In the genomic region with DNA sequence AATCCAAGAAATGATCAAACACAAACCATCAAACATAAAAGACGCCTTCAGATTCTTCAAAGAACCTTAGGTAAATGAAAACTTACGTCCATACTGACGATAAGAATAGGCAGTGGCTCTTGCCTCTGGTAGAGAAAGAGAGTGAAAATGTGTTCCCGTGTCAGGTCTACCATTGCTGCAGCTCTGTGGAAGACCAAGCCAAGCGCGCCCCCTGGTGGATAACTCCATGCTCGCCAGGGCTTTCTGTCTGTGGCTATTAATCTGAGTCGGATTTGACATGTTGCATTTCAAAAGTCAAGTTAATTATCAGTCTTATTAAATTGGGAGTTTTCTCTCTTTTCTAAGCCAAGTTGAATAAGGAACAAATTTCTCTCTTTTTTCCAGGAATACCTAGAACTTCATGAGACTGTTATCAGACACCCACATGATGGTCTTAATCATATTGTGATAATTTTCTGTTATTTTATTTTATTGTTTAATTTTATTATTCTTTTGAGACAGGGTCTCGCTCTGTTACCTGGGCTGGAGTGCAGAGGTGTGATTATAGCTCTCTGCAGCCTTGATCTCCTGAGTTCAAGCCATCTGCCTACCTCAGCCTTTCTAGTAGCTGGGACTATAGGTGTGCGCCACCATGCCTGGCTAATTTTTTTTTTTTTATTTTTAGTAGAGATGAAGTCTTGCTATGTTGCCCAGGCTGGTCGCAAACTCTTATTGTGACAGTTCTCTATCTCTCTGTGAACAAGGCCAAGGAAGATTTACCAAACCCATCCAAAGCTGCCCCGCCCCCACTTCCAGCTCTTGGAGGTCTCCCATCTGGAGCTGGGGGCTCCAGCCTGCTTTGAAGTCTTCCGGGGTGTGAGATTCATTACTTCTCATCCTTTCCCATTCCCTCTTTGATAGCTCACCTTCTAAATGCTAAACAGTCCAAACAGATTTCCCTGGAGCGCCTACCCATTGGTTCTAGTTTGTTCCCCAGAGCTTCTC, we compare ENCODE assay signal across 8 cellular contexts. TPM values are rescaled to one million over a fixed set of nuclear protein-coding genes. Genes with fewer than 3 reads are reported as not detected.
DNase-seq lines count a peak whose midpoint lies in the region; ATAC-seq and TF ChIP-seq lines count a peak whose summit lies in the region.

No MANE protein-coding gene starts in this region.

- TF ChIP-seq CTCF in Calu3 (IDR thresholded peaks at IDR 0.05; ENCODE audit: unreplicated experiment), result peak; percentile 87
- TF ChIP-seq CTCF in upper lobe of left lung (IDR thresholded peaks at IDR 0.05), result peak; percentile 87 to 95 (median 92)

- 25 to 28% methylated on average over 14 of the region's 14 CpGs for WGBS in upper lobe of left lung, 2 donors

- H3K36me3 ChIP-seq in upper lobe of left lung, result no peaks in the 10 kb centered on the region

- DNase-seq in Calu3, result peak; percentile 90
- peak; percentile 74 for DNase-seq in HCEC 1CT
- peak; percentile 80 for DNase-seq in NCI-H146 treated with DMSO at 0.1 percent for 48 hours (lab: John Stamatoyannopoulos, UW; ENCODE audit: unreplicated experiment)
- peak; percentile 48 to 79 for DNase-seq in SW 1271 (lab: John Stamatoyannopoulos, UW)
- DNase-seq in activated naive CD8-positive, alpha-beta T cell treated with anti-CD3 and anti-CD28 coated beads, Interleukin-2, amount 10 ng/mL, durations not matched to agents 7 days and 5 days, result peak; percentile 93
- peak; percentile 75 to 99 (median 95) for DNase-seq in head of caudate nucleus
- DNase-seq in posterior cingulate gyrus, result peak; percentile 83 to 99 (median 94)
- DNase-seq in upper lobe of left lung, result peak in 1 of 2 donors; percentile 93

- no peak overlapping the region for H3K27ac Mint-ChIP-seq in Calu3 (ENCODE audit: unreplicated experiment)
- H3K27ac Mint-ChIP-seq in activated naive CD8-positive, alpha-beta T cell treated with anti-CD3 and anti-CD28 coated beads, Interleukin-2, amount 10 ng/mL, durations not matched to agents 7 days and 5 days, result peak overlapping the region; percentile 9

- POLR2A ChIA-PET in activated naive CD8-positive, alpha-beta T cell treated with anti-CD3 and anti-CD28 coated beads, Interleukin-2, amount 10 ng/mL, durations not matched to agents 7 days and 5 days (lab: Charles Lee), result interaction anchor here (0.5 to 5.2 kb wide), 6 partner anchors 12 to 107 kb away, joined by 3 to 28 read pairs (median 3); partner anchors contain the start of genes ACTR1B and COX5B

- intact Hi-C loops in Calu3 (cut with micrococcal nuclease; ENCODE audit: unreplicated experiment), result loop anchor here (1.0 to 2.0 kb wide), 2 partner anchors 33 to 107 kb away; partner anchors contain the start of gene ACTR1B
- intact Hi-C loops in head of caudate nucleus (cut with DNase I), result no loop called here
- intact Hi-C loops in posterior cingulate gyrus (cut with DNase I), result loop anchor here (2.0 to 10.0 kb wide), 2 partner anchors 33 to 103 kb away; partner anchors contain the start of gene ACTR1B

- peaks cover 3% of the 10 kb centered on the region for H3K9me3 Mint-ChIP-seq in Calu3 (ENCODE audit: low read depth, unreplicated experiment)
- no peaks in the 10 kb centered on the region for H3K9me3 Mint-ChIP-seq in activated naive CD8-positive, alpha-beta T cell treated with anti-CD3 and anti-CD28 coated beads, Interleukin-2, amount 10 ng/mL, durations not matched to agents 7 days and 5 days

- no peak overlapping the region for H3K27ac ChIP-seq in upper lobe of left lung

- H3K36me3 Mint-ChIP-seq in Calu3 (ENCODE audit: insufficient read depth, unreplicated experiment), result no peaks in the 10 kb centered on the region
- H3K36me3 Mint-ChIP-seq in activated naive CD8-positive, alpha-beta T cell treated with anti-CD3 and anti-CD28 coated beads, Interleukin-2, amount 10 ng/mL, durations not matched to agents 7 days and 5 days, result no peaks in the 10 kb centered on the region

- peaks cover 38% of the 10 kb centered on the region for H3K27me3 Mint-ChIP-seq in Calu3 (ENCODE audit: unreplicated experiment)
- peaks cover 16% of the 10 kb centered on the region for H3K27me3 Mint-ChIP-seq in activated naive CD8-positive, alpha-beta T cell treated with anti-CD3 and anti-CD28 coated beads, Interleukin-2, amount 10 ng/mL, durations not matched to agents 7 days and 5 days

- no TSS peak for BruUV-seq in Calu3 (replicated peaks; lab: Mats Ljungman, UMichigan)

- no peaks in the 10 kb centered on the region for H3K27me3 ChIP-seq in upper lobe of left lung

- H3K4me1 Mint-ChIP-seq in Calu3 (ENCODE audit: low read depth, unreplicated experiment), result peaks cover 8% of the 10 kb centered on the region
- peaks cover 9% of the 10 kb centered on the region for H3K4me1 Mint-ChIP-seq in activated naive CD8-positive, alpha-beta T cell treated with anti-CD3 and anti-CD28 coated beads, Interleukin-2, amount 10 ng/mL, durations not matched to agents 7 days and 5 days

- no peak for TF ChIP-seq POLR2A in upper lobe of left lung (IDR thresholded peaks at IDR 0.05)

- no peak overlapping the region for H3K4me3 ChIP-seq in upper lobe of left lung

- no peak overlapping the region for H3K4me3 Mint-ChIP-seq in Calu3 (ENCODE audit: low read depth, unreplicated experiment)
- peak overlapping the region; percentile 53 for H3K4me3 Mint-ChIP-seq in activated naive CD8-positive, alpha-beta T cell treated with anti-CD3 and anti-CD28 coated beads, Interleukin-2, amount 10 ng/mL, durations not matched to agents 7 days and 5 days

- H3K9me3 ChIP-seq in upper lobe of left lung, result no peaks in the 10 kb centered on the region

- H3K4me1 ChIP-seq in upper lobe of left lung, result peaks cover 0 to 4% (median 0%) of the 10 kb centered on the region in 4 donors

- ATAC-seq in activated naive CD8-positive, alpha-beta T cell treated with anti-CD3 and anti-CD28 coated beads, Interleukin-2, amount 10 ng/mL, durations not matched to agents 7 days and 5 days (ENCODE audit: low read depth), result peak; percentile 90
- ATAC-seq in upper lobe of left lung (ENCODE audit: low FRiP score in 2 of 2), result peak; percentile 88 to 95

- no peak for TF ChIP-seq EP300 in upper lobe of left lung (IDR thresholded peaks at IDR 0.05)

- CTCF ChIA-PET in Calu3 (lab: Charles Lee), result interaction anchor here (0.7 to 4.6 kb wide), 6 partner anchors 10 to 572 kb away, joined by 3 to 35 read pairs (median 4); partner anchors contain the start of genes ACTR1B and ANKRD36B

RNA-seq across cellular contexts. Expression of gene ZAP70, which starts 15.8 kb away (rescaled TPM):
- not detected in 2 replicates for total RNA-seq in Calu3 (2022)
- 100 to 1,000 TPM; 350 to 367 TPM for total RNA-seq in activated naive CD8-positive, alpha-beta T cell treated with anti-CD3 and anti-CD28 coated beads, Interleukin-2, amount 10 ng/mL, durations not matched to agents 7 days and 5 days
- total RNA-seq in upper lobe of left lung, result 10 to 100 TPM in 3 of 6 donors, 1 to 10 TPM in 3; 6.4 to 88.0 (median 11.3) TPM

RNA-seq across cellular contexts. Expression of gene C2orf92, which starts 28.0 kb away (rescaled TPM):
- total RNA-seq in Calu3 (2022) (6.9 and 8.4 TPM in 2 replicates), upper lobe of left lung (10 to 100 TPM in 4 of 6 donors, 1 to 10 TPM in 2; 9.1 to 45.1 (median 23.1) TPM)
- 1 to 10 TPM; 6.9 to 8.8 TPM for total RNA-seq in activated naive CD8-positive, alpha-beta T cell treated with anti-CD3 and anti-CD28 coated beads, Interleukin-2, amount 10 ng/mL, durations not matched to agents 7 days and 5 days

RNA-seq across cellular contexts. Expression of gene ACTR1B, which starts 33.7 kb away (rescaled TPM):
- total RNA-seq in Calu3 (2022), result 48.7 and 49.1 TPM in 2 replicates
- total RNA-seq in activated naive CD8-positive, alpha-beta T cell treated with anti-CD3 and anti-CD28 coated beads, Interleukin-2, amount 10 ng/mL, durations not matched to agents 7 days and 5 days, result 10 to 100 TPM; 96.2 to 98.7 TPM
- total RNA-seq in upper lobe of left lung, result 10 to 100 TPM; 63.9 to 83.0 (median 69.9) TPM

RNA-seq across cellular contexts. Expression of gene COX5B, which starts 51.7 kb away (rescaled TPM):
- total RNA-seq in Calu3 (2022) (196 and 198 TPM in 2 replicates), upper lobe of left lung (100 to 1,000 TPM in 5 of 6 donors, 10 to 100 TPM in 1; 97.4 to 237 (median 177) TPM)
- total RNA-seq in activated naive CD8-positive, alpha-beta T cell treated with anti-CD3 and anti-CD28 coated beads, Interleukin-2, amount 10 ng/mL, durations not matched to agents 7 days and 5 days, result 100 to 1,000 TPM; 190 to 192 TPM
